In genomic region chr6:135060076-135060475, GRCh38 we compare ENCODE assay signal across 1 cellular context.
TF ChIP-seq lines count a peak whose summit lies in the region.

No MANE protein-coding gene starts in this region.

TF ChIP-seq in K562, 482 proteins besides CTCF, POLR2A, EP300 and RAD21 (continued from another document):
- no peak for TF ChIP-seq CBX3 (IDR thresholded peaks at IDR 0.05; ENCODE audit: borderline replicate concordance in 1 of 2, low read length in 2 of 2)
